Comparison of ENCODE assay signal across 8 cellular contexts in the genomic region with DNA sequence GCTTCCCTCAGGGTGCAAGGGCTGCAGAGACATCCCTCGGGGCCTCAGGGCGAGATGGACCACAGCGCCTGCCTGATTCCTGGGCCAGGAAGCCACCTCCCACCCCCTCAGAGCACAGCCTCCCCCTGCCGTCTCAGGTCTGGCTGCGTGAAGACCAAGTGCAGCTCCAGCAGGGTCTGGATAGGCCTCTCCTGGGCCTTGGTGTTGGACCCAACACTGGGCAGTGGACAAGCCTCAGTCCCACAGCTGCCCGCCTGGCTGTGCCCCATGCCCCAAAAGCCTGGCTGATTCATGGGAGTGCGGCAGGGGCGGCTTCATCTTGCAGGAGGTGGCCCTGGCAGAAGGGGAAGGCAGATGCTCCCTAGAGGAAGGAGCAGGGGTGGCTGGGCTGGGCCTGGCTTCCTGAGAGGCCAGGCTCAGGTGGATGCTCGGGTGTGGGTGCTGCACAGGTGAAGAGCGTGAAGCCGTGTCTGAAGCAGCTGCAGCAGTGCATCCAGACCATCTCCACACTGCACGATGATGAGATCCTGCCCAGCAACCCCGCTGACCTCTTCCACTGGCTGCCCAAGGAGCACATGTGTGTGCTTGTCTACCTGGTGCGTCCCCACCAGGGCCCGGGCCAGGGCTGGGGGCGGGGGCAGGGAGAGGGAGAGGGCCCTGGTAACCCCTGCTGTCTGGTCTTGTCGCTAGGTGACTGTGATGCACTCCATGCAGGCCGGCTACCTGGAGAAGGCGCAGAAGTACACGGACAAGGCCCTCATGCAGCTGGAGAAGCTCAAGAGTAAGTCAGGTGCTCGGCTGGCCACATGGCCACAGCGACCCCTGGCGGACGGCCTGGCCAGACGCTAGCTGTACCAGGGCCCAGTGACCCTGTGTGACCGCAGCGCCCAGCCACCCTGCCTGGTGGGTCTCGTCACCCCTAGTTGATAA. TPM values are rescaled to one million over a fixed set of nuclear protein-coding genes. Genes with fewer than 3 reads are reported as not detected.
DNase-seq lines count a peak whose midpoint lies in the region; ATAC-seq, FAIRE-seq and TF ChIP-seq lines count a peak whose summit lies in the region.

No MANE protein-coding gene starts in this region.

- H3K4me1 ChIP-seq in K562 (replicated peaks in 1 of 2; ENCODE audit: control insufficient read depth in 2 of 2, insufficient read depth in 2 of 2, low read length in 2 of 2) (peaks cover 0 to 29% of the 10 kb centered on the region in 2 experiments; a peak in 1 of 5 replicates), keratinocyte (ENCODE audit: control insufficient read depth, extremely low read depth, insufficient read depth, low read length) (peaks cover 8% of the 10 kb centered on the region)

- H4K20me1 ChIP-seq in K562 (replicated peaks; ENCODE audit: control insufficient read depth, insufficient read depth, low read length), result no peaks in the 10 kb centered on the region; the same call in 1 of the 2 replicates
- H4K20me1 ChIP-seq in keratinocyte (ENCODE audit: control insufficient read depth, extremely low read depth, insufficient read depth, low read length), result no peaks in the 10 kb centered on the region

- peak; percentile 97 for FAIRE-seq in K562 (lab: Jason Lieb, UNC)
- no peak for FAIRE-seq in keratinocyte (lab: Jason Lieb, UNC)

- H3K9me3 ChIP-seq in K562 (replicated peaks; ENCODE audit: control insufficient read depth, insufficient read depth, low read depth, low read length) (no peaks in the 10 kb centered on the region), keratinocyte (ENCODE audit: control insufficient read depth, low read depth, low read length) (no peaks in the 10 kb centered on the region)

- H3K4me3 ChIP-seq in AG04449 (ENCODE audit: low read depth, low read length), result no peak overlapping the region
- no peak overlapping the region for H3K4me3 ChIP-seq in K562
- no peak overlapping the region for H3K4me3 ChIP-seq in keratinocyte (ENCODE audit: control insufficient read depth in 2 of 3, extremely low read depth in 1 of 3, insufficient read depth in 2 of 3, low read depth in 1 of 3, low read length in 3 of 3)

- CTCF ChIA-PET in AG04449 (lab: Yijun Ruan, JAX), result interaction anchor here (0.6 to 4.4 kb wide), 26 partner anchors 9 to 195 kb away, joined by 3 to 46 read pairs (median 4); partner anchors contain the start of genes MAU2 and NR2C2AP
- CTCF ChIA-PET in K562 (lab: Yijun Ruan, JAX; ENCODE audit: low intra/inter-chr PET ratio), result interaction anchor here (0.5 to 2.0 kb wide), 4 partner anchors 19 to 1505 kb away, joined by 3 to 10 read pairs (median 6); no protein-coding TSS in a partner anchor

- H3K9me1 ChIP-seq in K562 (ENCODE audit: control insufficient read depth, insufficient read depth, low read length) (no peaks in the 10 kb centered on the region), keratinocyte (ENCODE audit: control insufficient read depth, extremely low read depth, insufficient read depth, low read length) (peaks cover 3% of the 10 kb centered on the region)

- POLR2A ChIA-PET in AG04449 (lab: Yijun Ruan, JAX) (no interaction called here), K562 (lab: Yijun Ruan, JAX) (interaction anchor here (0.6 to 1.2 kb wide), 8 partner anchors 9 to 256 kb away, joined by 3 to 7 read pairs (median 4); no protein-coding TSS in a partner anchor)

- no peaks in the 10 kb centered on the region for H3K27me3 Mint-ChIP-seq in type B pancreatic cell

- dilution Hi-C loops in keratinocyte (cut with MboI; ENCODE audit: extremely low pct_ligation_motif_present, low sequenced_read_pairs), result no loop called here

- H3K4me1 Mint-ChIP-seq in type B pancreatic cell (ENCODE audit: unreplicated experiment), result no peaks in the 10 kb centered on the region

- H3K36me3 Mint-ChIP-seq in type B pancreatic cell, result peaks cover 10% of the 10 kb centered on the region

- ATAC-seq in K562 (peak; percentile 98), GM21619 (IDR thresholded peaks at IDR 0.05; ENCODE audit: unreplicated experiment) (no peak)

- DNase-seq in AG04449 (ENCODE audit: low read depth, low spot score) (no peak), GM13977 (ENCODE audit: low spot score) (no peak), NCI-H524 (lab: John Stamatoyannopoulos, UW) (peak; percentile 42 to 68), K562 (ENCODE audit: extremely low read depth in 1 of 4, low spot score in 3 of 4) (peak; percentile 83 to 87 (median 85)), keratinocyte (ENCODE audit: low read depth, low spot score) (no peak), type B pancreatic cell (ENCODE audit: extremely low spot score, unreplicated experiment) (peak; percentile 87), HK-2 (ENCODE audit: unreplicated experiment) (no peak)

- no peaks in the 10 kb centered on the region for H3K9me3 Mint-ChIP-seq in type B pancreatic cell

- intact Hi-C loops in K562 (cut with micrococcal nuclease), result loop anchor here (1.0 to 5.0 kb wide), 2 partner anchors 155 to 196 kb away; no protein-coding TSS in a partner anchor

- TF ChIP-seq RAD21 in K562 (CRISPR knock-in tag; conservative IDR thresholded peaks at IDR 0.05 in 1 of 2, IDR thresholded peaks at IDR 0.05 in 1 of 2), result peak; percentile 40 to 77; a peak in 3 of 4 replicates

- WGBS in K562 (ENCODE audit: insufficient coverage, low coverage, missing lambda C conversion rate), result 60% methylated on average over 25 of the region's 28 CpGs

- H2AFZ ChIP-seq in K562 (ENCODE audit: low read depth, low read length) (no peak overlapping the region), keratinocyte (ENCODE audit: control insufficient read depth, low read length) (no peak overlapping the region)

- peak; percentile 91 for TF ChIP-seq CTCF in AG04449 (IDR thresholded peaks at IDR 0.05; ENCODE audit: insufficient read depth, low read length, missing control alignments)
- TF ChIP-seq CTCF in GM13977 (IDR thresholded peaks at IDR 0.05; ENCODE audit: extremely low read depth, insufficient read depth, missing control alignments), result peak; percentile 40
- peak; percentile 88 to 94 (median 92) for TF ChIP-seq CTCF in K562 (IDR thresholded peaks at IDR 0.05 in 2 of 3, conservative IDR thresholded peaks at IDR 0.05 in 1 of 3; ENCODE audit: insufficient read depth in 2 of 3, low read depth in 1 of 3, low read length in 3 of 3)
- peak; percentile 87 to 98 (median 95) for TF ChIP-seq CTCF in keratinocyte (optimal IDR thresholded peaks at IDR 0.05 in 1 of 3, IDR thresholded peaks at IDR 0.05 in 1 of 3, conservative IDR thresholded peaks at IDR 0.05 in 1 of 3; ENCODE audit: extremely low read depth in 1 of 3, insufficient read depth in 2 of 3, low read length in 3 of 3)
- TF ChIP-seq CTCF in type B pancreatic cell (conservative IDR thresholded peaks at IDR 0.05), result peak; percentile 95

- no peak overlapping the region for H3K4me2 ChIP-seq in K562 (ENCODE audit: insufficient read depth, low read length)
- no peak overlapping the region for H3K4me2 ChIP-seq in keratinocyte (ENCODE audit: control insufficient read depth, extremely low read depth, insufficient read depth, low read depth, low read length)

- H3K27me3 ChIP-seq in K562 (ENCODE audit: control insufficient read depth in 2 of 2, insufficient read depth in 2 of 2, low read length in 2 of 2), result no peaks in the 10 kb centered on the region
- H3K27me3 ChIP-seq in keratinocyte (ENCODE audit: control insufficient read depth, extremely low read depth, insufficient read depth, low read length), result no peaks in the 10 kb centered on the region

- peak overlapping the region; percentile 31 for H3K27ac Mint-ChIP-seq in type B pancreatic cell

- no peak for TF ChIP-seq EP300 in K562 (IDR thresholded peaks at IDR 0.05; ENCODE audit: low read length)

- no peak overlapping the region for H3K4me3 Mint-ChIP-seq in type B pancreatic cell

- H3K36me3 ChIP-seq in K562 (ENCODE audit: control insufficient read depth, insufficient read depth, low read length) (peaks cover 73% of the 10 kb centered on the region; the same call in 2 of the 3 replicates), keratinocyte (ENCODE audit: control insufficient read depth in 2 of 2, extremely low read depth in 1 of 2, insufficient read depth in 2 of 2, low read length in 2 of 2) (peaks cover 31 to 41% of the 10 kb centered on the region in 2 experiments)

- H3K79me2 ChIP-seq in K562 (ENCODE audit: control insufficient read depth, insufficient read depth, low read length) (no peaks in the 10 kb centered on the region), keratinocyte (ENCODE audit: control insufficient read depth, insufficient read depth, low read length) (no peaks in the 10 kb centered on the region)

- H3K9ac ChIP-seq in K562 (ENCODE audit: insufficient read depth in 1 of 2, low read depth in 2 of 2, low read length in 2 of 2) (peak overlapping the region in 1 of 2 experiments; percentile 11; a peak in 1 of 4 replicates), keratinocyte (ENCODE audit: control insufficient read depth, extremely low read depth, insufficient read depth, low read length) (no peak overlapping the region)

- BruUV-seq in K562 (replicated peaks; lab: Mats Ljungman, UMichigan), result no TSS peak

- in situ Hi-C loops in GM13977 (cut with MboI; ENCODE audit: low pct_unique_long_range_greater_than_20kb, low sequenced_read_pairs, unreplicated experiment) (no loop called here), K562 (cut with MboI) (loop anchor here (5.0 kb wide), 1 partner anchor 200 kb away; no protein-coding TSS in a partner anchor)

- TF ChIP-seq POLR2A in K562 (conservative IDR thresholded peaks at IDR 0.05), result no peak; the same call in 1 of the 2 replicates

- H3K27ac ChIP-seq in K562 (ENCODE audit: extremely low read depth, low read depth, low read length) (no peak overlapping the region), keratinocyte (ENCODE audit: control insufficient read depth, insufficient read depth, low read length) (no peak overlapping the region)

RNA-seq across cellular contexts. Expression of gene MAU2, which starts 21.7 kb away (rescaled TPM):
- total RNA-seq in K562 (2011; cell fraction: chromatin; rRNA removed; ENCODE audit: low replicate concordance), result 132 and 299 TPM in 2 replicates
- total RNA-seq in K562 (2011; cell fraction: nucleolus; rRNA removed), result 154 and 168 TPM in 2 replicates
- total RNA-seq in K562 (2011; cell fraction: nucleoplasm; rRNA removed), result 141 and 151 TPM in 2 replicates
- total RNA-seq in K562 (2014; rRNA removed), result 21.1 and 24.1 TPM in 2 replicates
- total RNA-seq in K562 (2014; rRNA removed; fragmentation: Illumina TruSeq; extraction: Trizol), result 10.0 and 12.0 TPM in 2 replicates
- total RNA-seq in K562 (2015; rRNA removed; fragmentation: Illumina TruSeq; extraction: Trizol), result 17.2 and 17.8 TPM in 2 replicates
- 43.4 and 48.1 TPM in 2 replicates for total RNA-seq in K562 (2021)
- polyA plus RNA-seq in K562 (2011; rRNA removed), result 21.0 and 34.2 TPM in 2 replicates
- 25.3 and 40.5 TPM in 2 replicates for polyA plus RNA-seq in K562 (2011; cell fraction: cytosol; rRNA removed)
- polyA plus RNA-seq in K562 (2011; cell fraction: nucleus; rRNA removed), result 83.2 and 123 TPM in 2 replicates
- 30.0 and 42.5 TPM in 2 replicates for polyA plus RNA-seq in K562 (2012)
- 19.4 and 22.5 TPM in 2 replicates for polyA plus RNA-seq in K562 (2014; fragmentation: Illumina TruSeq; extraction: Trizol)
- 1 to 10 TPM; 1.2 to 1.4 TPM for polyA plus RNA-seq in K562 (2014; fragmentation: Nextera tagmentation; extraction: Ambion mirVana)
- polyA plus RNA-seq in K562 (2014; rRNA removed), result 27.4 and 31.4 TPM in 2 replicates
- polyA minus RNA-seq in K562 (2011; rRNA and poly(A)+ RNA removed), result 23.0 and 45.7 TPM in 2 replicates
- 28.1 and 43.8 TPM in 2 replicates for polyA minus RNA-seq in K562 (2011; cell fraction: cytosol; rRNA and poly(A)+ RNA removed)
- 55.9 and 63.5 TPM in 2 replicates for polyA minus RNA-seq in K562 (2011; cell fraction: nucleus; rRNA and poly(A)+ RNA removed)
- 9.7 to 18.8 TPM (median 10.3 TPM) in 3 replicates for polyA plus RNA-seq in keratinocyte
- 5.0 TPM for polyA plus RNA-seq in keratinocyte (2011; ENCODE audit: low read depth)
- 7.6 and 9.8 TPM in 2 replicates for polyA plus RNA-seq in keratinocyte (2011; cell fraction: cytosol; rRNA removed)
- 36.0 and 48.6 TPM in 2 replicates for polyA plus RNA-seq in keratinocyte (2011; cell fraction: nucleus; rRNA removed)
- 13.9 and 16.2 TPM in 2 replicates for polyA plus RNA-seq in keratinocyte (2012; ENCODE audit: low replicate concordance)
- 39.8 to 89.3 TPM (median 49.6 TPM) in 3 replicates for polyA minus RNA-seq in keratinocyte
- 25.5 TPM for polyA minus RNA-seq in keratinocyte (2011; cell fraction: cytosol; rRNA and poly(A)+ RNA removed)
- 42.6 and 43.3 TPM in 2 replicates for polyA minus RNA-seq in keratinocyte (2011; cell fraction: nucleus; rRNA and poly(A)+ RNA removed)
- total RNA-seq in type B pancreatic cell (ENCODE audit: low replicate concordance), result 68.6 and 83.3 TPM in 2 replicates

RNA-seq across cellular contexts. Expression of gene SUGP1, which starts 22.0 kb away (rescaled TPM):
- total RNA-seq in K562 (2011; cell fraction: chromatin; rRNA removed; ENCODE audit: low replicate concordance), result 90.2 and 178 TPM in 2 replicates
- total RNA-seq in K562 (2011; cell fraction: nucleolus; rRNA removed), result 124 and 128 TPM in 2 replicates
- 77.5 and 85.2 TPM in 2 replicates for total RNA-seq in K562 (2011; cell fraction: nucleoplasm; rRNA removed)
- total RNA-seq in K562 (2014; rRNA removed) (40.4 and 44.6 TPM in 2 replicates), K562 (2014; rRNA removed; fragmentation: Illumina TruSeq; extraction: Trizol) (16.8 and 17.9 TPM in 2 replicates), K562 (2015; rRNA removed; fragmentation: Illumina TruSeq; extraction: Trizol) (32.4 and 34.3 TPM in 2 replicates), K562 (2021) (45.0 and 53.3 TPM in 2 replicates), type B pancreatic cell (ENCODE audit: low replicate concordance) (60.8 and 86.8 TPM in 2 replicates)
- polyA plus RNA-seq in K562 (2011; rRNA removed) (28.5 and 30.6 TPM in 2 replicates), K562 (2014; fragmentation: Illumina TruSeq; extraction: Trizol) (35.0 and 36.7 TPM in 2 replicates), K562 (2014; fragmentation: Nextera tagmentation; extraction: Ambion mirVana) (1 to 10 TPM; 1.0 to 1.9 TPM), K562 (2014; rRNA removed) (41.0 and 48.9 TPM in 2 replicates), keratinocyte (23.3 to 37.4 TPM (median 28.6 TPM) in 3 replicates)
- 20.8 and 33.6 TPM in 2 replicates for polyA plus RNA-seq in K562 (2011; cell fraction: cytosol; rRNA removed)
- polyA plus RNA-seq in K562 (2011; cell fraction: nucleus; rRNA removed), result 96.6 and 109 TPM in 2 replicates
- 43.7 and 43.9 TPM in 2 replicates for polyA plus RNA-seq in K562 (2012)
- polyA minus RNA-seq in K562 (2011; rRNA and poly(A)+ RNA removed), result 19.3 and 21.7 TPM in 2 replicates
- polyA minus RNA-seq in K562 (2011; cell fraction: cytosol; rRNA and poly(A)+ RNA removed), result 21.6 and 25.8 TPM in 2 replicates
- polyA minus RNA-seq in K562 (2011; cell fraction: nucleus; rRNA and poly(A)+ RNA removed), result 28.8 and 51.3 TPM in 2 replicates
- polyA plus RNA-seq in keratinocyte (2011; ENCODE audit: low read depth), result 31.8 TPM
- 10.3 and 22.4 TPM in 2 replicates for polyA plus RNA-seq in keratinocyte (2011; cell fraction: cytosol; rRNA removed)
- 53.5 and 53.8 TPM in 2 replicates for polyA plus RNA-seq in keratinocyte (2011; cell fraction: nucleus; rRNA removed)
- 23.3 and 37.7 TPM in 2 replicates for polyA plus RNA-seq in keratinocyte (2012; ENCODE audit: low replicate concordance)
- 17.9 to 26.9 TPM (median 21.9 TPM) in 3 replicates for polyA minus RNA-seq in keratinocyte
- 29.0 TPM for polyA minus RNA-seq in keratinocyte (2011; cell fraction: cytosol; rRNA and poly(A)+ RNA removed)
- 29.5 and 31.4 TPM in 2 replicates for polyA minus RNA-seq in keratinocyte (2011; cell fraction: nucleus; rRNA and poly(A)+ RNA removed)

Comparison
In these comparisons a context has a peak if more than half of its experiments do, and no peak if none do; other contexts are left out.
1. DNase-seq: peak in NCI-H524 (2 of 2), K562 (4 of 4) and type B pancreatic cell (single experiment); none in AG04449 (single experiment), GM13977 (single experiment), keratinocyte (single experiment) and HK-2 (single experiment).
2. CTCF ChIP-seq: peak in every context shown above with its lines; median percentile 95 in keratinocyte; 95 in type B pancreatic cell; 92 in K562; 91 in AG04449; 40 in GM13977.